ENCODE assay signal across 8 cellular contexts in the genomic region with DNA sequence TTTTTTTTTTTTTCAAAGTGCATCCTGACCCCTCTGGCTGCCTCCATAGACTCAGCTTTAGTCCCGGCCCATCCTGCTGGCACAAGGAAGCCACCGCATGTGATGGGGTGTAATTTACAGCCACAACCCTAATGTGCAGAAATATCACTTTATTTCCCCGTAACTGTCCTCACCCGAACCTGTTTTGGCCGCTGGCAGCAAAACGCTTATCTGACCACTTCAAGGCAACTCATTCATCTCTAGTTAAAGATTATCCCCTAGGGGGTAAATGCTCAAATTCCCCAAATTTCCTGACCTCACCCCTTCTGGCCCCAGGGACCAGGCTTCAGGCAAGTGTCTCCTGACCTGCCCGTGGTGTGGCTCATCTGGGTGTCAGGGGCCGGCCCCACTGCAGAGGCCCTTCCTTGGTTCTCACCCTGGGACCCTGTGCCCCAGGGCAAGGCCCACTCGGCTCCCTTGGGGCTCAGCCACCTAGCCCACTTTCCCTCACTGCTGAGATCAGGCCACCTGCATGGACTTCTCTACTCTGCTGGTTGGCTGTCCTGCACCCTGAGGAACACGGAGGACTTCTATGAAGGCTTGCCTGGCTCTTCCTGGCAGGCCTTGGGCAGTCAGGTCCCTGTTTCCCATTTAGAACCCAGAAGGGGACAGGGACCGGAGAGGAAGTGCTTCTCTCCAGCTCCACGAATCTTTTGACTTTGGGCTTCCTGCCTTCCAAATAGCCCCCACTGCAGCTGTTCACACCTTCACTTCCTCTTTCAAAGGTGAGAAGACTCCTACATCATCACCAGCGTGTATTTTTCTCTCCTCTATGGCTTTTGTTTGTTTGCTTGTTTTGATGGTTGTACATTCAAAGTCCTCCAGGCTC. TPM values are rescaled to one million over a fixed set of nuclear protein-coding genes. Genes with fewer than 3 reads are reported as not detected.
DNase-seq lines count a peak whose midpoint lies in the region; ATAC-seq and TF ChIP-seq lines count a peak whose summit lies in the region.

No MANE protein-coding gene starts in this region.

- peaks cover 18% of the 10 kb centered on the region for H3K4me1 Mint-ChIP-seq in activated CD4-positive, alpha-beta memory T cell treated with anti-CD3 and anti-CD28 coated beads for 36 hours (ENCODE audit: low read depth)

- peak; percentile 17 for DNase-seq in NCI-H2029 (lab: John Stamatoyannopoulos, UW)
- no peak for DNase-seq in NCI-H2029 treated with DMSO at 0.1 percent for 48 hours (lab: John Stamatoyannopoulos, UW)
- no peak for DNase-seq in activated CD4-positive, alpha-beta memory T cell treated with anti-CD3 and anti-CD28 coated beads for 36 hours
- DNase-seq in lower lobe of right lung = no peak
- DNase-seq in NCI-H82 treated with DMSO at 0.1 percent for 48 hours (lab: John Stamatoyannopoulos, UW; ENCODE audit: unreplicated experiment) = no peak
- no peak for DNase-seq in left lobe of liver (ENCODE audit: low spot score)

- H3K36me3 ChIP-seq in lower lobe of right lung = no peaks in the 10 kb centered on the region

- no peak overlapping the region for H3K27ac ChIP-seq in lower lobe of right lung

- intact Hi-C loops in activated CD4-positive, alpha-beta memory T cell treated with anti-CD3 and anti-CD28 coated beads for 36 hours (cut with micrococcal nuclease) = loop anchor here (1.0 to 5.0 kb wide), 4 partner anchors 256 to 430 kb away; a partner anchor contains a TSS
- intact Hi-C loops in lower lobe of right lung (cut with DNase I) = loop anchor here (10.0 kb wide), 1 partner anchor 258 kb away; no protein-coding TSS in a partner anchor

- ATAC-seq in HG02642 (IDR thresholded peaks at IDR 0.05; ENCODE audit: poor library complexity, unreplicated experiment) (peak; percentile 50), lower lobe of right lung (peak in 1 of 2 donors; percentile 16), HG02970 (IDR thresholded peaks at IDR 0.05; ENCODE audit: low FRiP score, unreplicated experiment) (no peak), left lobe of liver (no peak)

- no peak for TF ChIP-seq CTCF in lower lobe of right lung (IDR thresholded peaks at IDR 0.05)

- CTCF ChIA-PET in activated CD4-positive, alpha-beta memory T cell treated with anti-CD3 and anti-CD28 coated beads for 36 hours (lab: Charles Lee) = interaction anchor here (0.6 to 3.2 kb wide), 53 partner anchors 8 to 447 kb away, joined by 3 to 131 read pairs (median 5); a partner anchor contains a TSS

- POLR2A ChIA-PET in activated CD4-positive, alpha-beta memory T cell treated with anti-CD3 and anti-CD28 coated beads for 36 hours (lab: Charles Lee) = no interaction called here

- H3K4me1 ChIP-seq in lower lobe of right lung = peaks cover 12% of the 10 kb centered on the region

- H3K27ac Mint-ChIP-seq in activated CD4-positive, alpha-beta memory T cell treated with anti-CD3 and anti-CD28 coated beads for 36 hours = no peak overlapping the region

- H3K36me3 Mint-ChIP-seq in activated CD4-positive, alpha-beta memory T cell treated with anti-CD3 and anti-CD28 coated beads for 36 hours = no peaks in the 10 kb centered on the region

- H3K27me3 Mint-ChIP-seq in activated CD4-positive, alpha-beta memory T cell treated with anti-CD3 and anti-CD28 coated beads for 36 hours = peaks cover 3% of the 10 kb centered on the region

- H3K9me3 ChIP-seq in lower lobe of right lung = no peaks in the 10 kb centered on the region

- peak overlapping the region; percentile 44 for H3K4me3 ChIP-seq in lower lobe of right lung

- no peaks in the 10 kb centered on the region for H3K27me3 ChIP-seq in lower lobe of right lung (ENCODE audit: low read depth)

- no peaks in the 10 kb centered on the region for H3K9me3 Mint-ChIP-seq in activated CD4-positive, alpha-beta memory T cell treated with anti-CD3 and anti-CD28 coated beads for 36 hours

- peak overlapping the region; percentile 51 for H3K4me3 Mint-ChIP-seq in activated CD4-positive, alpha-beta memory T cell treated with anti-CD3 and anti-CD28 coated beads for 36 hours

RNA-seq across cellular contexts. Expression of a gene that starts 53.3 kb away (rescaled TPM):
- not detected for total RNA-seq in activated CD4-positive, alpha-beta memory T cell treated with anti-CD3 and anti-CD28 coated beads for 36 hours
- total RNA-seq in lower lobe of right lung (9.2 TPM), left lobe of liver (3.4 TPM)
